Comparison of ENCODE assay signal across 8 cellular contexts in genomic region chr4:128285085-128286023, GRCh38. TPM values are rescaled to one million over a fixed set of nuclear protein-coding genes. Genes with fewer than 3 reads are reported as not detected.
DNase-seq lines count a peak whose midpoint lies in the region; ATAC-seq, FAIRE-seq and TF ChIP-seq lines count a peak whose summit lies in the region.

No MANE protein-coding gene starts in this region.

- POLR2A ChIA-PET in WTC11 (lab: Charles Lee) = no interaction called here

- H4K20me1 ChIP-seq in hepatocyte (ENCODE audit: insufficient read depth, poor library complexity, severe bottlenecking) = peaks cover 19% of the 10 kb centered on the region

- ATAC-seq in activated CD8-positive, alpha-beta memory T cell treated with anti-CD3 and anti-CD28 coated beads, Interleukin-2, amount 10 ng/mL, durations not matched to agents 7 days and 5 days = no peak
- ATAC-seq in WTC11 (no peak), GM18502 (IDR thresholded peaks at IDR 0.05; ENCODE audit: poor library complexity, unreplicated experiment) (no peak)

- H3K36me3 Mint-ChIP-seq in activated CD8-positive, alpha-beta memory T cell treated with anti-CD3 and anti-CD28 coated beads, Interleukin-2, amount 10 ng/mL, durations not matched to agents 7 days and 5 days = peaks cover 31% of the 10 kb centered on the region
- peaks cover 15% of the 10 kb centered on the region for H3K36me3 Mint-ChIP-seq in WTC11

- CTCF ChIA-PET in activated CD8-positive, alpha-beta memory T cell treated with anti-CD3 and anti-CD28 coated beads, Interleukin-2, amount 10 ng/mL, durations not matched to agents 7 days and 5 days (lab: Charles Lee) = interaction anchor here (0.8 to 1.3 kb wide), 3 partner anchors 66 to 234 kb away, joined by 3 read pairs; no protein-coding TSS in a partner anchor
- CTCF ChIA-PET in WTC11 (lab: Charles Lee) = interaction anchor here (1.3 kb wide), 1 partner anchor 57 kb away, joined by 4 read pairs; no protein-coding TSS in a partner anchor

- H3K27me3 Mint-ChIP-seq in activated CD8-positive, alpha-beta memory T cell treated with anti-CD3 and anti-CD28 coated beads, Interleukin-2, amount 10 ng/mL, durations not matched to agents 7 days and 5 days = no peaks in the 10 kb centered on the region
- no peaks in the 10 kb centered on the region for H3K27me3 Mint-ChIP-seq in WTC11 (ENCODE audit: low read depth)

- no peak for TF ChIP-seq CTCF in WTC11 (IDR thresholded peaks at IDR 0.05)
- no peak for TF ChIP-seq CTCF in hepatocyte (IDR thresholded peaks at IDR 0.05; ENCODE audit: poor library complexity)
- TF ChIP-seq CTCF in suprapubic skin (IDR thresholded peaks at IDR 0.05) = no peak

- H3K4me3 ChIP-seq in hepatocyte (peak overlapping the region; percentile 82), suprapubic skin (peak overlapping the region; percentile 80)

- H3K4me1 ChIP-seq in hepatocyte (ENCODE audit: insufficient read depth) (peaks cover 12% of the 10 kb centered on the region), suprapubic skin (peaks cover 62% of the 10 kb centered on the region)

- peak overlapping the region; percentile 78 for H3K4me3 Mint-ChIP-seq in activated CD8-positive, alpha-beta memory T cell treated with anti-CD3 and anti-CD28 coated beads, Interleukin-2, amount 10 ng/mL, durations not matched to agents 7 days and 5 days
- H3K4me3 Mint-ChIP-seq in WTC11 = peak overlapping the region; percentile 98

- no peaks in the 10 kb centered on the region for H3K9me3 ChIP-seq in hepatocyte (ENCODE audit: low read depth)
- no peaks in the 10 kb centered on the region for H3K9me3 ChIP-seq in suprapubic skin

- WGBS in hepatocyte (ENCODE audit: low lambda C conversion rate, missing lambda C conversion rate) = 54% methylated on average over 18 of the region's 18 CpGs
- WGBS in suprapubic skin = 58% methylated on average over 18 of the region's 18 CpGs

- peak overlapping the region; percentile 2 for H3K27ac Mint-ChIP-seq in activated CD8-positive, alpha-beta memory T cell treated with anti-CD3 and anti-CD28 coated beads, Interleukin-2, amount 10 ng/mL, durations not matched to agents 7 days and 5 days
- peak overlapping the region; percentile 97 for H3K27ac Mint-ChIP-seq in WTC11

- H3K9me2 ChIP-seq in hepatocyte (replicated peaks; ENCODE audit: insufficient read depth) = no peaks in the 10 kb centered on the region

- H3K27ac ChIP-seq in hepatocyte = peak overlapping the region; percentile 86
- H3K27ac ChIP-seq in suprapubic skin = peak overlapping the region; percentile 92

- no peak overlapping the region for H2AFZ ChIP-seq in hepatocyte

- TF ChIP-seq POLR2A in suprapubic skin (IDR thresholded peaks at IDR 0.05) = no peak

- no peaks in the 10 kb centered on the region for H3K36me3 ChIP-seq in hepatocyte (replicated peaks; ENCODE audit: insufficient read depth, low read depth)
- no peaks in the 10 kb centered on the region for H3K36me3 ChIP-seq in suprapubic skin

- no peak for DNase-seq in activated CD8-positive, alpha-beta memory T cell treated with anti-CD3 and anti-CD28 coated beads, Interleukin-2, amount 10 ng/mL, durations not matched to agents 7 days and 5 days
- no peak for DNase-seq in activated CD8-positive, alpha-beta memory T cell treated with anti-CD3 and anti-CD28 coated beads for 24 hours
- DNase-seq in WTC11 (ENCODE audit: low spot score) (no peak), hepatocyte (ENCODE audit: low spot score) (peak; percentile 35), suprapubic skin (ENCODE audit: low spot score in 2 of 2) (no peak), iPS-NIHi11 (ENCODE audit: low spot score) (no peak), HTR-8/SVneo (ENCODE audit: insufficient read length, low spot score) (no peak)

- H3K79me2 ChIP-seq in hepatocyte = peaks cover 73% of the 10 kb centered on the region

- H3K27me3 ChIP-seq in hepatocyte (no peaks in the 10 kb centered on the region), suprapubic skin (no peaks in the 10 kb centered on the region)

- H3K4me1 Mint-ChIP-seq in activated CD8-positive, alpha-beta memory T cell treated with anti-CD3 and anti-CD28 coated beads, Interleukin-2, amount 10 ng/mL, durations not matched to agents 7 days and 5 days = peaks cover 36% of the 10 kb centered on the region
- H3K4me1 Mint-ChIP-seq in WTC11 = peaks cover 40% of the 10 kb centered on the region

- H3K9me3 Mint-ChIP-seq in activated CD8-positive, alpha-beta memory T cell treated with anti-CD3 and anti-CD28 coated beads, Interleukin-2, amount 10 ng/mL, durations not matched to agents 7 days and 5 days (ENCODE audit: low read depth) = no peaks in the 10 kb centered on the region
- no peaks in the 10 kb centered on the region for H3K9me3 Mint-ChIP-seq in WTC11

- no peak for FAIRE-seq in HTR-8/SVneo (lab: Jason Lieb, UNC)

- no peak for TF ChIP-seq EP300 in suprapubic skin (IDR thresholded peaks at IDR 0.05)

- H3K4me2 ChIP-seq in hepatocyte = peak overlapping the region; percentile 76

TF ChIP-seq in WTC11, 78 proteins besides CTCF, POLR2A, EP300 and RAD21:
- no peak for TF ChIP-seq ZNF263 (CRISPR knock-in tag; IDR thresholded peaks at IDR 0.05; ENCODE audit: low read depth)
- no peak for TF ChIP-seq ZNF317 (CRISPR knock-in tag; IDR thresholded peaks at IDR 0.05; ENCODE audit: borderline replicate concordance, low read depth)
- no peak for TF ChIP-seq ZNF532 (CRISPR knock-in tag; IDR thresholded peaks at IDR 0.05; ENCODE audit: borderline replicate concordance)
- no peak for TF ChIP-seq FOXP1 (CRISPR knock-in tag; IDR thresholded peaks at IDR 0.05; ENCODE audit: borderline replicate concordance)
- TF ChIP-seq ZNF416 (CRISPR knock-in tag; IDR thresholded peaks at IDR 0.05) = no peak
- TF ChIP-seq MXD4 (CRISPR knock-in tag; IDR thresholded peaks at IDR 0.05; ENCODE audit: borderline replicate concordance) = no peak
- no peak for TF ChIP-seq ATF1 (CRISPR knock-in tag; IDR thresholded peaks at IDR 0.05)

RNA-seq across cellular contexts. Expression of gene PGRMC2, which starts 2.3 kb away (rescaled TPM):
- total RNA-seq in activated CD8-positive, alpha-beta memory T cell treated with anti-CD3 and anti-CD28 coated beads, Interleukin-2, amount 10 ng/mL, durations not matched to agents 7 days and 5 days = 10 to 100 TPM; 35.3 to 35.9 TPM
- total RNA-seq in WTC11 (2021) = 68.2 to 70.9 TPM (median 70.0 TPM) in 3 replicates
- total RNA-seq in hepatocyte = 58.3 and 65.6 TPM in 2 replicates
- polyA plus RNA-seq in hepatocyte = 69.9 and 84.7 TPM in 2 replicates
- 10 to 100 TPM; 47.6 to 68.3 (median 55.2) TPM for total RNA-seq in suprapubic skin
